ENCODE assay signal across 9 cellular contexts in the genomic region with DNA sequence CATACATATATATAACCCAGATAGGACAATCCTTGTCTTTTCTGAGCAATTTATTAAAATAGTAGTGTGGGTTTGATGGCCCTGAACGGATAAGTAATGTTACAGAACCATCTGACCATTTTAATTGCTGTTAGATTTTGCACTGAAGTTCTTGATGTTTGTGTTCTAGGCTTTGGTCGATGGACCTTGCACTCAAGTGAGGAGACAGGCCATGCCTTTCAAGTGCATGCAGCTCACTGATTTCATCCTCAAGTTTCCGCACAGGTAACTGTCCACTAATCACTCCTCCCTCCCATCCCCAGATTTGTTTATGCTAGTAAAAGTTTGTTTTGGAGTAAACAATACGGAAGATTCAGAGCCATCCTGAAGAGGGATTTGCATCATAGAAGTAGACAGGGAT. TPM values are rescaled to one million over a fixed set of nuclear protein-coding genes. Genes with fewer than 3 reads are reported as not detected.
DNase-seq lines count a peak whose midpoint lies in the region; ATAC-seq and TF ChIP-seq lines count a peak whose summit lies in the region.
"Had no signal": no experiment of that assay in that cellular context is flagged by ENCODE, and none has a peak within 500 bp of the region (broad histone marks: within the 10 kb centered on the region; RNA-seq: fewer than 3 reads in every experiment).

No MANE protein-coding gene starts in this region.

- H3K36me3 Mint-ChIP-seq in progenitor cell of endocrine pancreas (ENCODE audit: insufficient read depth) = peaks cover 27% of the 10 kb centered on the region

- peaks cover 15% of the 10 kb centered on the region for H3K4me1 ChIP-seq in Panc1 (ENCODE audit: control insufficient read depth, insufficient read depth, low read length)

- ATAC-seq in Panc1 = no peak

- H3K27ac ChIP-seq in Panc1 (ENCODE audit: low read length) = peak overlapping the region; percentile 89

- TSS peak; percentile 56 for BruUV-seq in Panc1 (replicated peaks; lab: Mats Ljungman, UMichigan)

- H3K4me3 ChIP-seq in GM08714 (ENCODE audit: low read length) = peak overlapping the region; percentile 95
- H3K4me3 ChIP-seq in Panc1 (ENCODE audit: low read depth in 2 of 2, low read length in 2 of 2) = peak overlapping the region; percentile 88 to 91
- H3K4me3 ChIP-seq in epithelial cell of esophagus (ENCODE audit: low read length) = peak overlapping the region; percentile 99

- H3K4me1 Mint-ChIP-seq in progenitor cell of endocrine pancreas (ENCODE audit: low read depth) = peaks cover 14% of the 10 kb centered on the region

- H3K9me3 Mint-ChIP-seq in progenitor cell of endocrine pancreas (ENCODE audit: low read depth) = no peaks in the 10 kb centered on the region

- CTCF ChIA-PET in Panc1 (lab: Charles Lee) = no interaction called here

- H3K4me3 Mint-ChIP-seq in progenitor cell of endocrine pancreas (ENCODE audit: low read depth) = peak overlapping the region; percentile 89

- H3K9me3 ChIP-seq in Panc1 (ENCODE audit: control insufficient read depth, insufficient read depth, low read depth, low read length) = no peaks in the 10 kb centered on the region

- peak overlapping the region; percentile 84 for H3K27ac Mint-ChIP-seq in progenitor cell of endocrine pancreas

- POLR2A ChIA-PET in Panc1 (lab: Charles Lee) = interaction anchor here (0.6 kb wide), 1 partner anchor 47 kb away, joined by 3 read pairs; the partner anchor contains the start of gene ZNF620

- H3K36me3 ChIP-seq in Panc1 (ENCODE audit: control insufficient read depth, insufficient read depth, low read length) = peaks cover 28% of the 10 kb centered on the region

- no peak for DNase-seq in Panc1 (ENCODE audit: low read depth, low spot score)
- no peak for DNase-seq in epithelial cell of esophagus (ENCODE audit: low read depth)
- no peak for DNase-seq in progenitor cell of endocrine pancreas (ENCODE audit: low spot score, unreplicated experiment)
- DNase-seq in NOMO-1 treated with dmso at 0.1 percent for 144 hours (lab: John Stamatoyannopoulos, UW; ENCODE audit: unreplicated experiment) = no peak
- no peak for DNase-seq in head of caudate nucleus
- no peak for DNase-seq in NAMALWA (ENCODE audit: low spot score)
- no peak for DNase-seq in globus pallidus (ENCODE audit: low spot score)
- DNase-seq: T-helper 9 cell had no signal

- intact Hi-C loops in Panc1 (cut with micrococcal nuclease; ENCODE audit: unreplicated experiment) (no loop called here), head of caudate nucleus (cut with DNase I) (loop anchor here (10.0 kb wide), 1 partner anchor 144 kb away; no protein-coding TSS in a partner anchor)

- no peaks in the 10 kb centered on the region for H3K27me3 ChIP-seq in Panc1 (ENCODE audit: control insufficient read depth, insufficient read depth, low read length)

- in situ Hi-C loops in Panc1 (cut with HindIII; ENCODE audit: low pct_unique_long_range_greater_than_20kb, low sequenced_read_pairs) = no loop called here

- no peak for TF ChIP-seq CTCF in Panc1 (IDR thresholded peaks at IDR 0.05)
- TF ChIP-seq CTCF in epithelial cell of esophagus (IDR thresholded peaks at IDR 0.05; ENCODE audit: insufficient read depth, low read depth, low read length, missing control alignments) = no peak
- no peak for TF ChIP-seq CTCF in progenitor cell of endocrine pancreas (IDR thresholded peaks at IDR 0.05; ENCODE audit: unreplicated experiment)

- H3K27me3 Mint-ChIP-seq in progenitor cell of endocrine pancreas = no peaks in the 10 kb centered on the region

RNA-seq across cellular contexts. Expression of gene RPL14, which starts 1.3 kb away (rescaled TPM):
- total RNA-seq in Panc1 (2021; ENCODE audit: unreplicated experiment) (1,134 TPM), progenitor cell of endocrine pancreas (1,767 and 1,811 TPM in 2 replicates)
- polyA plus RNA-seq in Panc1 (2012; ENCODE audit: insufficient read length) = 974 TPM

RNA-seq across cellular contexts. Expression of gene ZNF619, which starts 18.4 kb away (rescaled TPM):
- total RNA-seq in Panc1 (2021; ENCODE audit: unreplicated experiment) (1.3 TPM), progenitor cell of endocrine pancreas (7.3 and 7.8 TPM in 2 replicates)
- polyA plus RNA-seq in Panc1 (2012; ENCODE audit: insufficient read length) = 0.59 TPM

RNA-seq across cellular contexts. Expression of gene ZNF620, which starts 47.4 kb away (rescaled TPM):
- total RNA-seq in Panc1 (2021; ENCODE audit: unreplicated experiment) (1.3 TPM), progenitor cell of endocrine pancreas (23.0 and 26.2 TPM in 2 replicates)
- 0.71 TPM for polyA plus RNA-seq in Panc1 (2012; ENCODE audit: insufficient read length)

Comparison
In these comparisons a context has a peak if more than half of its experiments do, and no peak if none do; other contexts are left out.
1. RNA of gene ZNF620, which starts 47.4 kb away (total RNA-seq): 23.0 to 26.2 TPM in progenitor cell of endocrine pancreas; 1.3 TPM in Panc1 (single experiment); every median in the first group is over 10 times any median in the second.
2. Peak in every context shown above with its lines, with median percentiles within 50 percentile points of each other: H3K4me3 ChIP-seq.